7 cellular contexts compared by ENCODE assay signal in genomic region chr1:101567582-101568189, GRCh38.
A peak's percentile ranks its signal among the peaks of the same experiment; 100 is the strongest.
DNase-seq lines count a peak whose midpoint lies in the region; ATAC-seq, FAIRE-seq and TF ChIP-seq lines count a peak whose summit lies in the region.

No MANE protein-coding gene starts in this region.

- no peak overlapping the region for H3K4me3 Mint-ChIP-seq in T-helper 1 cell treated with Interleukin-12 subunit alpha and Interleukin-12 subunit beta and Interleukin-4 antibody, amounts not matched to agents 30 μg/mL and 1 μg/mL, for 36 hours
- H3K4me3 Mint-ChIP-seq in stimulated activated effector memory CD8-positive, alpha-beta T cell treated with anti-CD3 and anti-CD28 coated beads, Interleukin-12 subunit alpha, Interleukin-12 subunit beta, amount 100 ng/mL, for 72 hours, result no peak overlapping the region

- H3K4me1 Mint-ChIP-seq in T-helper 1 cell treated with Interleukin-12 subunit alpha and Interleukin-12 subunit beta and Interleukin-4 antibody, amounts not matched to agents 30 μg/mL and 1 μg/mL, for 36 hours (ENCODE audit: low read depth), result no peaks in the 10 kb centered on the region
- H3K4me1 Mint-ChIP-seq in stimulated activated effector memory CD8-positive, alpha-beta T cell treated with anti-CD3 and anti-CD28 coated beads, Interleukin-12 subunit alpha, Interleukin-12 subunit beta, amount 100 ng/mL, for 72 hours, result no peaks in the 10 kb centered on the region

- DNase-seq in HTR-8/SVneo (ENCODE audit: insufficient read length, low spot score) (peak; percentile 0), astrocyte of the hippocampus (ENCODE audit: low read depth, low spot score) (peak; percentile 31), left kidney (ENCODE audit: low read depth, low spot score) (peak; percentile 21)
- DNase-seq in stimulated activated effector memory CD8-positive, alpha-beta T cell treated with anti-CD3 and anti-CD28 coated beads, Interleukin-12 subunit alpha, Interleukin-12 subunit beta, amount 100 ng/mL, for 72 hours (ENCODE audit: low spot score in 2 of 2), result peak; percentile 12 to 61

- H3K36me3 Mint-ChIP-seq in T-helper 1 cell treated with Interleukin-12 subunit alpha and Interleukin-12 subunit beta and Interleukin-4 antibody, amounts not matched to agents 30 μg/mL and 1 μg/mL, for 36 hours (ENCODE audit: low read depth), result no peaks in the 10 kb centered on the region
- H3K36me3 Mint-ChIP-seq in stimulated activated effector memory CD8-positive, alpha-beta T cell treated with anti-CD3 and anti-CD28 coated beads, Interleukin-12 subunit alpha, Interleukin-12 subunit beta, amount 100 ng/mL, for 72 hours, result no peaks in the 10 kb centered on the region

- ATAC-seq in GM21717 (IDR thresholded peaks at IDR 0.05; ENCODE audit: unreplicated experiment), result peak; percentile 91
- peak; percentile 69 for ATAC-seq in stimulated activated effector memory CD8-positive, alpha-beta T cell treated with anti-CD3 and anti-CD28 coated beads, Interleukin-12 subunit alpha, Interleukin-12 subunit beta, amount 100 ng/mL, for 72 hours

- FAIRE-seq in HTR-8/SVneo (lab: Jason Lieb, UNC), result no peak

- peak; percentile 91 for TF ChIP-seq CTCF in GM12873 (IDR thresholded peaks at IDR 0.05; ENCODE audit: insufficient read depth, low read depth, low read length, missing control alignments)

- H3K9me3 Mint-ChIP-seq in T-helper 1 cell treated with Interleukin-12 subunit alpha and Interleukin-12 subunit beta and Interleukin-4 antibody, amounts not matched to agents 30 μg/mL and 1 μg/mL, for 36 hours, result no peaks in the 10 kb centered on the region
- peaks cover 3% of the 10 kb centered on the region for H3K9me3 Mint-ChIP-seq in stimulated activated effector memory CD8-positive, alpha-beta T cell treated with anti-CD3 and anti-CD28 coated beads, Interleukin-12 subunit alpha, Interleukin-12 subunit beta, amount 100 ng/mL, for 72 hours

- H3K27me3 Mint-ChIP-seq in T-helper 1 cell treated with Interleukin-12 subunit alpha and Interleukin-12 subunit beta and Interleukin-4 antibody, amounts not matched to agents 30 μg/mL and 1 μg/mL, for 36 hours (ENCODE audit: low read depth), result no peaks in the 10 kb centered on the region

- peak overlapping the region; percentile 37 for H3K27ac Mint-ChIP-seq in T-helper 1 cell treated with Interleukin-12 subunit alpha and Interleukin-12 subunit beta and Interleukin-4 antibody, amounts not matched to agents 30 μg/mL and 1 μg/mL, for 36 hours
- H3K27ac Mint-ChIP-seq in stimulated activated effector memory CD8-positive, alpha-beta T cell treated with anti-CD3 and anti-CD28 coated beads, Interleukin-12 subunit alpha, Interleukin-12 subunit beta, amount 100 ng/mL, for 72 hours, result no peak overlapping the region

Comparison
In these comparisons a context has a peak if more than half of its experiments do, and no peak if none do; other contexts are left out.
1. Peak in every context shown above with its lines: DNase-seq and ATAC-seq.